Comparison of ENCODE assay signal across 15 cellular contexts in genomic region chr12:42039146-42039545, GRCh38.
DNase-seq lines count a peak whose midpoint lies in the region; ATAC-seq and TF ChIP-seq lines count a peak whose summit lies in the region.
"Had no signal": no experiment of that assay in that cellular context is flagged by ENCODE, and none has a peak within 500 bp of the region (broad histone marks: within the 10 kb centered on the region; RNA-seq: fewer than 3 reads in every experiment).

No MANE protein-coding gene starts in this region.

- no peak overlapping the region for H3K4me3 Mint-ChIP-seq in activated naive CD4-positive, alpha-beta T cell treated with anti-CD3 and anti-CD28 coated beads, Interleukin-2, amount 10 ng/mL, durations not matched to agents 7 days and 5 days
- H3K4me3 Mint-ChIP-seq: activated T-cell treated with anti-CD3 and anti-CD28 coated beads, Interleukin-2, amount 50 U/mL, for 24 hours; neural crest cell had no signal

- intact Hi-C loops in adrenal gland (cut with DNase I), result no loop called here

- no peaks in the 10 kb centered on the region for H3K9me3 ChIP-seq in adrenal gland (replicated peaks in 1 of 3)
- H3K9me3 ChIP-seq: BLaER1, upper lobe of left lung had no signal

- TF ChIP-seq CTCF in adrenal gland (IDR thresholded peaks at IDR 0.05), result no peak

- H3K4me1 Mint-ChIP-seq in activated naive CD4-positive, alpha-beta T cell treated with anti-CD3 and anti-CD28 coated beads, Interleukin-2, amount 10 ng/mL, durations not matched to agents 7 days and 5 days, result no peaks in the 10 kb centered on the region
- H3K4me1 Mint-ChIP-seq: neural crest cell had no signal

- H3K27me3 Mint-ChIP-seq in activated naive CD4-positive, alpha-beta T cell treated with anti-CD3 and anti-CD28 coated beads, Interleukin-2, amount 10 ng/mL, durations not matched to agents 7 days and 5 days, result peaks cover 6% of the 10 kb centered on the region

- no peak for ATAC-seq in esophagus mucosa

- H3K27me3 ChIP-seq in adrenal gland, result no peaks in the 10 kb centered on the region
- H3K27me3 ChIP-seq: BLaER1, upper lobe of left lung had no signal

- no peak overlapping the region for H3K27ac Mint-ChIP-seq in activated naive CD4-positive, alpha-beta T cell treated with anti-CD3 and anti-CD28 coated beads, Interleukin-2, amount 10 ng/mL, durations not matched to agents 7 days and 5 days
- H3K27ac Mint-ChIP-seq: activated T-cell treated with anti-CD3 and anti-CD28 coated beads, Interleukin-2, amount 50 U/mL, for 24 hours had no signal

- no peaks in the 10 kb centered on the region for H3K9me3 Mint-ChIP-seq in activated naive CD4-positive, alpha-beta T cell treated with anti-CD3 and anti-CD28 coated beads, Interleukin-2, amount 10 ng/mL, durations not matched to agents 7 days and 5 days

- DNase-seq in AG20443 (ENCODE audit: low spot score) (peak; percentile 68), HS-5 (ENCODE audit: low read depth) (peak; percentile 42), adrenal gland (peak; percentile 55 to 85 (median 69)), iPS-NIHi11 (ENCODE audit: low spot score) (peak; percentile 27), cortex of kidney (lab: John Stamatoyannopoulos, UW) (no peak), SHP77 (lab: John Stamatoyannopoulos, UW) (no peak)
- no peak for DNase-seq in activated naive CD4-positive, alpha-beta T cell treated with anti-CD3 and anti-CD28 coated beads, Interleukin-2, amount 10 ng/mL, durations not matched to agents 7 days and 5 days
- DNase-seq: activated T-cell treated with anti-CD3 and anti-CD28 coated beads, Interleukin-2, amount 50 U/mL, for 24 hours; GF-D8; NCI-H2081; OCI-M1; upper lobe of left lung had no signal

- H3K36me3 ChIP-seq in adrenal gland (replicated peaks in 1 of 2), result no peaks in the 10 kb centered on the region
- H3K36me3 ChIP-seq: BLaER1, upper lobe of left lung had no signal

- no peak overlapping the region for H3K4me3 ChIP-seq in adrenal gland
- H3K4me3 ChIP-seq: BLaER1, upper lobe of left lung had no signal

- H3K36me3 Mint-ChIP-seq in activated naive CD4-positive, alpha-beta T cell treated with anti-CD3 and anti-CD28 coated beads, Interleukin-2, amount 10 ng/mL, durations not matched to agents 7 days and 5 days, result no peaks in the 10 kb centered on the region

- no peak overlapping the region for H3K27ac ChIP-seq in adrenal gland
- H3K27ac ChIP-seq: BLaER1, upper lobe of left lung had no signal

- 25 to 49% (median 40%) methylated on average over 5 of the region's 5 CpGs for WGBS in adrenal gland, 4 donors

- no peak for TF ChIP-seq POLR2A in adrenal gland (IDR thresholded peaks at IDR 0.05)

- CTCF ChIA-PET in activated naive CD4-positive, alpha-beta T cell treated with anti-CD3 and anti-CD28 coated beads, Interleukin-2, amount 10 ng/mL, durations not matched to agents 7 days and 5 days (lab: Charles Lee), result no interaction called here

- no peaks in the 10 kb centered on the region for H3K4me1 ChIP-seq in adrenal gland (replicated peaks in 1 of 2)
- H3K4me1 ChIP-seq: BLaER1, upper lobe of left lung had no signal

Comparison
In these comparisons a context has a peak if more than half of its experiments do, and no peak if none do; other contexts are left out.
1. DNase-seq: peak in AG20443 (single experiment), HS-5 (single experiment), adrenal gland (7 of 7) and iPS-NIHi11 (single experiment); none in activated naive CD4-positive, alpha-beta T cell treated with anti-CD3 and anti-CD28 coated beads, Interleukin-2, amount 10 ng/mL, durations not matched to agents 7 days and 5 days (single experiment), cortex of kidney (single experiment) and SHP77 (0 of 2).